Comparison of ENCODE assay signal across 16 cellular contexts in genomic region chr20:31626534-31626933, GRCh38. TPM values are rescaled to one million over a fixed set of nuclear protein-coding genes. Genes with fewer than 3 reads are reported as not detected.
"Had no signal": no experiment of that assay in that cellular context is flagged by ENCODE, and none has a peak within 500 bp of the region (broad histone marks: within the 10 kb centered on the region; RNA-seq: fewer than 3 reads in every experiment).

No MANE protein-coding gene starts in this region.

RNA-seq across cellular contexts. Expression of gene COX4I2, which starts 11.2 kb away (rescaled TPM):
- total RNA-seq: activated B cell treated with CpG ODN at 0.5 μM for 24 hours; activated CD4-positive, alpha-beta memory T cell treated with anti-CD3 and anti-CD28 coated beads for 36 hours; activated CD4-positive, alpha-beta T cell treated with anti-CD3 and anti-CD28 coated beads, Interleukin-2, amount 10 ng/mL, durations not matched to agents 24 days and 14 days; activated CD8-positive, alpha-beta memory T cell treated with anti-CD3 and anti-CD28 coated beads for 36 hours; activated CD8-positive, alpha-beta T cell treated with anti-CD3 and anti-CD28 coated beads for 36 hours; activated naive CD4-positive, alpha-beta T cell treated with anti-CD3 and anti-CD28 coated beads for 36 hours; activated naive CD4-positive, alpha-beta T cell treated with anti-CD3 and anti-CD28 coated beads, Interleukin-2, amount 50 U/mL, for 72 hours; activated naive CD8-positive, alpha-beta T cell treated with anti-CD3 and anti-CD28 coated beads for 36 hours; activated T-cell treated with anti-CD3 and anti-CD28 coated beads, Interleukin-2, amount 50 U/mL, for 4 hours; activated T-cell treated with anti-CD3 and anti-CD28 coated beads, Interleukin-2, amount 50 U/mL, for 72 hours; activated T-helper 1 cell treated with anti-CD3 and anti-CD28 coated beads, Interleukin-12 subunit alpha, Interleukin-12 subunit beta, Interleukin-2, Interleukin-4 antibody, amounts not matched to agents 30 ng/mL and 10 ng/mL and 1 ng/mL, durations not matched to agents 14 hours and 24 hours and 36 hours; activated T-helper 17 cell treated with anti-CD3 and anti-CD28 coated beads, Interleukin-2, amount 50 U/mL, for 72 hours; adrenal gland; astrocyte; body of pancreas; cerebellum had no signal
